Comparison of ENCODE assay signal across 31 cellular contexts in genomic region chr10:35808344-35808743, GRCh38.
DNase-seq lines count a peak whose midpoint lies in the region; ATAC-seq, FAIRE-seq and TF ChIP-seq lines count a peak whose summit lies in the region.
"Had no signal": no experiment of that assay in that cellular context is flagged by ENCODE, and none has a peak within 500 bp of the region (broad histone marks: within the 10 kb centered on the region; RNA-seq: fewer than 3 reads in every experiment).

No MANE protein-coding gene starts in this region.

- no peak for TF ChIP-seq CTCF in GM12878 (IDR thresholded peaks at IDR 0.05 in 2 of 3, conservative IDR thresholded peaks at IDR 0.05 in 1 of 3; ENCODE audit: control insufficient read depth in 2 of 3, extremely low read depth in 1 of 3, insufficient read depth in 1 of 3, low read depth in 3 of 3, low read length in 3 of 3)
- no peak for TF ChIP-seq CTCF in K562 (IDR thresholded peaks at IDR 0.05 in 2 of 3, conservative IDR thresholded peaks at IDR 0.05 in 1 of 3; ENCODE audit: insufficient read depth in 2 of 3, low read depth in 1 of 3, low read length in 3 of 3)

- no peak overlapping the region for H3K9ac ChIP-seq in GM12878 (ENCODE audit: control insufficient read depth, insufficient read depth, low read length)
- no peak overlapping the region for H3K9ac ChIP-seq in K562 (ENCODE audit: insufficient read depth in 1 of 2, low read depth in 2 of 2, low read length in 2 of 2)
- H3K9ac ChIP-seq: BLaER1; BLaER1 treated with 17β-estradiol and CSF1 and Interleukin-3, amounts not matched to agents 10 nM and 100 nM had no signal

- POLR2A ChIA-PET in GM12878 (lab: Charles Lee) (no interaction called here), K562 (lab: Yijun Ruan, JAX) (interaction anchor here (1.5 kb wide), 1 partner anchor 14 kb away, joined by 3 read pairs; no protein-coding TSS in a partner anchor)

- H3K4me1 ChIP-seq in GM12878 (ENCODE audit: control insufficient read depth, insufficient read depth, low read length) (no peaks in the 10 kb centered on the region), K562 (replicated peaks in 1 of 2; ENCODE audit: control insufficient read depth in 2 of 2, insufficient read depth in 2 of 2, low read length in 2 of 2) (no peaks in the 10 kb centered on the region)
- H3K4me1 ChIP-seq: A549, BE2C, BLaER1, Caco-2 had no signal

- H3K4me3 ChIP-seq in GM12878 (no peak overlapping the region), K562 (no peak overlapping the region)
- H3K4me3 ChIP-seq: A549; BLaER1; BLaER1 treated with 17β-estradiol and CSF1 and Interleukin-3, amounts not matched to agents 10 nM and 100 nM had no signal

- no peak for TF ChIP-seq RAD21 in GM12878 (IDR thresholded peaks at IDR 0.05; ENCODE audit: insufficient read depth, low read depth, low read length)
- no peak for TF ChIP-seq RAD21 in K562 (CRISPR knock-in tag; conservative IDR thresholded peaks at IDR 0.05 in 1 of 2, IDR thresholded peaks at IDR 0.05 in 1 of 2)

- intact Hi-C loops in GM12878 (cut with micrococcal nuclease; ENCODE audit: unreplicated experiment) = no loop called here
- intact Hi-C loops in K562 (cut with micrococcal nuclease) = no loop called here

- 6% methylated on average over 1 of the region's 1 CpG for WGBS in GM12878 (ENCODE audit: insufficient coverage, insufficient replicate concordance, low lambda C conversion rate, missing lambda C conversion rate)
- WGBS in K562 (ENCODE audit: insufficient coverage, low coverage, missing lambda C conversion rate) = 0% methylated on average over 1 of the region's 1 CpG

- no peaks in the 10 kb centered on the region for H3K79me2 ChIP-seq in GM12878 (ENCODE audit: control insufficient read depth, insufficient read depth, low read length)
- no peaks in the 10 kb centered on the region for H3K79me2 ChIP-seq in K562 (ENCODE audit: control insufficient read depth, insufficient read depth, low read length)

- SMC1A ChIA-PET in GM12878 (lab: Charles Lee; ENCODE audit: uncharacterized antibody, unreplicated experiment) = interaction anchor here (0.8 to 1.6 kb wide), 2 partner anchors 13 to 172 kb away, joined by 3 to 4 read pairs; no protein-coding TSS in a partner anchor

- H3K27me3 ChIP-seq in GM12878 (replicated peaks in 1 of 2; ENCODE audit: control insufficient read depth in 2 of 2, insufficient read depth in 2 of 2, low read length in 1 of 2) = no peaks in the 10 kb centered on the region
- H3K27me3 ChIP-seq in K562 (ENCODE audit: control insufficient read depth in 2 of 2, insufficient read depth in 2 of 2, low read length in 2 of 2) = no peaks in the 10 kb centered on the region
- H3K27me3 ChIP-seq: BE2C; BLaER1; BLaER1 treated with 17β-estradiol and CSF1 and Interleukin-3, amounts not matched to agents 10 nM and 100 nM had no signal

- no peaks in the 10 kb centered on the region for H3K9me1 ChIP-seq in K562 (ENCODE audit: control insufficient read depth, insufficient read depth, low read length)

- in situ Hi-C loops in GM12878 (cut with MboI) (no loop called here), K562 (cut with MboI) (no loop called here)

- H2AFZ ChIP-seq in GM12878 (ENCODE audit: control insufficient read depth, low read depth, low read length) (no peak overlapping the region), K562 (ENCODE audit: low read depth, low read length) (no peak overlapping the region)

- H3K9me3 ChIP-seq in GM12878 (replicated peaks; ENCODE audit: control insufficient read depth, insufficient read depth, low read length) (no peaks in the 10 kb centered on the region; the same call in 2 of the 3 replicates), K562 (replicated peaks; ENCODE audit: control insufficient read depth, insufficient read depth, low read depth, low read length) (no peaks in the 10 kb centered on the region)
- H3K9me3 ChIP-seq: A549, BE2C, Caco-2 had no signal

- H4K20me1 ChIP-seq in GM12878 (ENCODE audit: control insufficient read depth, insufficient read depth) (no peaks in the 10 kb centered on the region), K562 (replicated peaks; ENCODE audit: control insufficient read depth, insufficient read depth, low read length) (no peaks in the 10 kb centered on the region)
- H4K20me1 ChIP-seq: BLaER1; BLaER1 treated with 17β-estradiol and CSF1 and Interleukin-3, amounts not matched to agents 10 nM and 100 nM had no signal

- ATAC-seq in GM12878 = no peak
- ATAC-seq in K562 = no peak
- ATAC-seq in HG02852 (IDR thresholded peaks at IDR 0.05; ENCODE audit: unreplicated experiment) = no peak
- ATAC-seq: A549; CD8-positive, alpha-beta T cell had no signal

- H3K27ac ChIP-seq in GM12878 (ENCODE audit: control insufficient read depth, insufficient read depth) (no peak overlapping the region), K562 (ENCODE audit: extremely low read depth, low read depth, low read length) (no peak overlapping the region)
- H3K27ac ChIP-seq: 22Rv1; A549; BLaER1; BLaER1 treated with 17β-estradiol and CSF1 and Interleukin-3, amounts not matched to agents 10 nM and 100 nM; C4-2B had no signal

- no peak overlapping the region for H3K4me2 ChIP-seq in GM12878 (ENCODE audit: control insufficient read depth, insufficient read depth)
- no peak overlapping the region for H3K4me2 ChIP-seq in K562 (ENCODE audit: insufficient read depth, low read length)
- H3K4me2 ChIP-seq: A549; BLaER1; BLaER1 treated with 17β-estradiol and CSF1 and Interleukin-3, amounts not matched to agents 10 nM and 100 nM had no signal

- BruUV-seq in GM12878 (replicated peaks; lab: Mats Ljungman, UMichigan) (no TSS peak), K562 (replicated peaks; lab: Mats Ljungman, UMichigan) (no TSS peak)

- TF ChIP-seq POLR2A in GM12878 (IDR thresholded peaks at IDR 0.05; ENCODE audit: low read depth, low read length) (no peak), K562 (conservative IDR thresholded peaks at IDR 0.05) (no peak)

- no peak for TF ChIP-seq EP300 in GM12878 (IDR thresholded peaks at IDR 0.05; ENCODE audit: borderline replicate concordance in 1 of 2, control insufficient read depth in 1 of 2, low read depth in 2 of 2, low read length in 2 of 2)
- TF ChIP-seq EP300 in K562 (IDR thresholded peaks at IDR 0.05; ENCODE audit: low read length) = no peak

- no peaks in the 10 kb centered on the region for H3K36me3 ChIP-seq in GM12878 (ENCODE audit: control insufficient read depth in 2 of 2, insufficient read depth in 2 of 2, low read length in 1 of 2)
- H3K36me3 ChIP-seq in K562 (ENCODE audit: control insufficient read depth, insufficient read depth, low read length) = no peaks in the 10 kb centered on the region
- H3K36me3 ChIP-seq: BE2C; BLaER1; BLaER1 treated with 17β-estradiol and CSF1 and Interleukin-3, amounts not matched to agents 10 nM and 100 nM had no signal

- FAIRE-seq in GM12878 (lab: Jason Lieb, UNC) (no peak), K562 (lab: Jason Lieb, UNC) (no peak)
- FAIRE-seq: A204.1, A549, D721Med had no signal

- RAD21 ChIA-PET in GM12878 (lab: Charles Lee; ENCODE audit: unreplicated experiment) = interaction anchor here (0.5 kb wide), 1 partner anchor 25 kb away, joined by 3 read pairs; no protein-coding TSS in a partner anchor

- CTCF ChIA-PET in GM12878 (lab: Yijun Ruan, JAX) = no interaction called here
- CTCF ChIA-PET in K562 (lab: Yijun Ruan, JAX; ENCODE audit: low intra/inter-chr PET ratio) = no interaction called here

- no peak for DNase-seq in GM12878 (ENCODE audit: low read depth, low spot score)
- no peak for DNase-seq in K562 (ENCODE audit: extremely low read depth in 1 of 4, low spot score in 3 of 4)
- no peak for DNase-seq in ecto neural progenitor cell (ENCODE audit: low spot score)
- DNase-seq: 8988T; ACHN; AML-193; BE2C; C1 segment of cervical spinal cord; Caco-2; Calu3; CD4-positive, alpha-beta memory T cell; CD4-positive, alpha-beta T cell; CD4-positive, CD25-positive, alpha-beta regulatory T cell; CD8-positive, alpha-beta memory T cell; CD8-positive, alpha-beta T cell; COR-L47; DMS 273 treated with DMSO at 0.1 percent for 48 hours; DMS153; DMS53; DMS79; DMS79 treated with DMSO at 0.1 percent for 48 hours; DND-41; EL had no signal

TF ChIP-seq in GM12878, 131 proteins besides CTCF, POLR2A, EP300 and RAD21 (continues in another document):
- TF ChIP-seq ZNF384 (IDR thresholded peaks at IDR 0.05; ENCODE audit: borderline replicate concordance, low read depth, low read length) = no peak
